Comparison of ENCODE assay signal across 2 cellular contexts in genomic region chr5:154860123-154860522, GRCh38.
TF ChIP-seq lines count a peak whose summit lies in the region.

No MANE protein-coding gene starts in this region.

TF ChIP-seq in GM12891, 5 proteins besides CTCF, POLR2A, EP300 and RAD21 (continued from another document):
- TF ChIP-seq PAX5 (IDR thresholded peaks at IDR 0.05; ENCODE audit: insufficient read depth, low read length, severe bottlenecking) (no peak), POLR2AphosphoS5 (IDR thresholded peaks at IDR 0.05; ENCODE audit: low read depth, low read length) (no peak), POU2F2 (IDR thresholded peaks at IDR 0.05; ENCODE audit: low read depth, low read length) (no peak)

TF ChIP-seq in H1, 55 proteins besides CTCF, POLR2A, EP300 and RAD21 (continued from another document):
- TF ChIP-seq SRF (IDR thresholded peaks at IDR 0.05; ENCODE audit: low read depth, low read length) (no peak), ASH2L (IDR thresholded peaks at IDR 0.05; ENCODE audit: low read length) (no peak), PHF8 (conservative IDR thresholded peaks at IDR 0.05; ENCODE audit: low read depth, low read length) (no peak), TBP (IDR thresholded peaks at IDR 0.05; ENCODE audit: low read depth, low read length) (no peak), NANOG (IDR thresholded peaks at IDR 0.05; ENCODE audit: insufficient read depth, low read depth, low read length, poor library complexity, severe bottlenecking) (no peak), TAF1 (IDR thresholded peaks at IDR 0.05; ENCODE audit: low read depth, low read length) (no peak), TEAD4 (IDR thresholded peaks at IDR 0.05; ENCODE audit: low read depth, low read length) (peak; percentile 63; the same call in 1 of the 2 replicates), POU5F1 (IDR thresholded peaks at IDR 0.05; ENCODE audit: low read depth, low read length) (no peak), KDM1A (IDR thresholded peaks at IDR 0.05; ENCODE audit: borderline replicate concordance, low read length) (no peak), ATF2 (IDR thresholded peaks at IDR 0.05; ENCODE audit: low read length) (no peak), SP2 (IDR thresholded peaks at IDR 0.05; ENCODE audit: low read length) (no peak), CEBPB (IDR thresholded peaks at IDR 0.05; ENCODE audit: low read depth, low read length) (peak; percentile 39; the same call in 1 of the 2 replicates)
